19 cellular contexts compared by ENCODE assay signal in the genomic region with DNA sequence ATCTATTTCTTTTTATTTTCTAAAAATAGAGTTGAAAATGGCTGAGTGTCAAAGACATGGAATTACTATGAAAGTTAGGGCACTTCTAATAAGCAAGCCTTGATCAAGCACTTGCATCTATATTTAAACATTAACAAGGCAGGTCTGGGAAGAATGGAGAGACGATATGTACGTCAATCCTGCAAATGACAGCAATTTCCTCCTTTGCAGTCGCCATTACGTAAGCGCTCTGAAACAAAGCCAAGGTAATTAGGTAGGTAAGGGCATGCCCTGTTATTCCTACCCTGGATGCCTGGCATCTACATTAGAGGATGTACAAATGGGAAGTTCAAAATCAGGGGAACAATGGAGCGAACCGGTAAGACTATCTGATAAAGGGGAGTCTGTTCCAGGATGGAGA.
DNase-seq lines count a peak whose midpoint lies in the region; ATAC-seq lines count a peak whose summit lies in the region.
"Had no signal": no experiment of that assay in that cellular context is flagged by ENCODE, and none has a peak within 500 bp of the region (broad histone marks: within the 10 kb centered on the region; RNA-seq: fewer than 3 reads in every experiment).

No MANE protein-coding gene starts in this region.

- no peak overlapping the region for H4K91ac ChIP-seq in mesenchymal stem cell (ENCODE audit: low read length)

- H3K14ac ChIP-seq in mesenchymal stem cell (ENCODE audit: low read length in 2 of 2) = no peak overlapping the region

- H3K4me3 ChIP-seq in mesenchymal stem cell (ENCODE audit: insufficient read depth in 1 of 2, low read depth in 1 of 2, low read length in 2 of 2) = no peak overlapping the region
- H3K4me3 ChIP-seq: GM23338 had no signal

- no peak overlapping the region for H2BK15ac ChIP-seq in mesenchymal stem cell (ENCODE audit: low read depth, poor library complexity, severe bottlenecking)

- no peaks in the 10 kb centered on the region for H3K27me3 ChIP-seq in mesenchymal stem cell (ENCODE audit: control insufficient read depth in 1 of 2, insufficient read depth in 1 of 2, low read length in 2 of 2)

- H2AK5ac ChIP-seq in mesenchymal stem cell (ENCODE audit: low read length, severe bottlenecking) = no peak overlapping the region

- no peaks in the 10 kb centered on the region for H3K4me1 ChIP-seq in mesenchymal stem cell (ENCODE audit: control insufficient read depth, insufficient read depth, low read depth, low read length)

- H2BK5ac ChIP-seq in mesenchymal stem cell (ENCODE audit: low read depth, low read length, poor library complexity, severe bottlenecking) = no peak overlapping the region

- no peak overlapping the region for H3K4me2 ChIP-seq in mesenchymal stem cell (ENCODE audit: low read length, poor library complexity, severe bottlenecking)
- H3K4me2 ChIP-seq: GM23338 had no signal

- H3K23ac ChIP-seq in mesenchymal stem cell (ENCODE audit: low read length in 2 of 2) = no peak overlapping the region

- H3K4ac ChIP-seq in mesenchymal stem cell (ENCODE audit: low read depth in 1 of 2, low read length in 2 of 2) = no peak overlapping the region

- H3K27ac ChIP-seq in mesenchymal stem cell (ENCODE audit: low read length, poor library complexity, severe bottlenecking) = no peak overlapping the region

- no peak overlapping the region for H3K18ac ChIP-seq in mesenchymal stem cell (ENCODE audit: low read depth in 1 of 2, low read length in 2 of 2)

- H3K79me1 ChIP-seq in mesenchymal stem cell (replicated peaks; ENCODE audit: low read length, poor library complexity, severe bottlenecking) = peaks cover 25% of the 10 kb centered on the region

- no peak overlapping the region for H2AFZ ChIP-seq in mesenchymal stem cell (ENCODE audit: low read depth, low read length)
- H2AFZ ChIP-seq: GM23338 had no signal

- WGBS in mesenchymal stem cell = 94% methylated on average over 7 of the region's 7 CpGs

- H3K9me3 ChIP-seq in mesenchymal stem cell (ENCODE audit: control insufficient read depth, low read length) = no peaks in the 10 kb centered on the region

- H2BK12ac ChIP-seq in mesenchymal stem cell (ENCODE audit: low read length in 2 of 2) = no peak overlapping the region

- peak overlapping the region; percentile 30 for H4K8ac ChIP-seq in mesenchymal stem cell (ENCODE audit: low read length)

- no peak for ATAC-seq in GM21528 (IDR thresholded peaks at IDR 0.05; ENCODE audit: low FRiP score, unreplicated experiment)
- no peak for ATAC-seq in HG03378 (IDR thresholded peaks at IDR 0.05; ENCODE audit: unreplicated experiment)
- ATAC-seq: GM23338, PC-3 had no signal

- DNase-seq in NCI-H2081 (lab: John Stamatoyannopoulos, UW) (peak; percentile 39 to 70), NCI-H2081 treated with DMSO at 0.1 percent for 48 hours (lab: John Stamatoyannopoulos, UW) (no peak), NCI-H1105 (lab: John Stamatoyannopoulos, UW) (peak; percentile 72), NCI-H69 (lab: John Stamatoyannopoulos, UW) (peak; percentile 91), mesenchymal stem cell (no peak), NCI-H524 (lab: John Stamatoyannopoulos, UW) (no peak)
- DNase-seq: 8988T, HCEC 1CT, Kasumi-1, MM.1S, NCI-H2107, NCI-H226, NCI-H82, PC-3, RPMI8226, T-helper 1 cell had no signal

- H2BK120ac ChIP-seq in mesenchymal stem cell (ENCODE audit: low read depth, low read length) = no peak overlapping the region

- no peak overlapping the region for H3K9ac ChIP-seq in mesenchymal stem cell (ENCODE audit: low read length)

- H3K36me3 ChIP-seq in mesenchymal stem cell (ENCODE audit: control insufficient read depth in 1 of 2, insufficient read depth in 2 of 2, low read depth in 1 of 2, low read length in 2 of 2) = no peaks in the 10 kb centered on the region

Comparison
In these comparisons a context has a peak if more than half of its experiments do, and no peak if none do; other contexts are left out.
1. DNase-seq: peak in NCI-H2081 (2 of 2), NCI-H1105 (single experiment) and NCI-H69 (single experiment); none in NCI-H2081 treated with DMSO at 0.1 percent for 48 hours (single experiment), mesenchymal stem cell (single experiment) and NCI-H524 (0 of 2).